2 cellular contexts compared by ENCODE assay signal in the genomic region with DNA sequence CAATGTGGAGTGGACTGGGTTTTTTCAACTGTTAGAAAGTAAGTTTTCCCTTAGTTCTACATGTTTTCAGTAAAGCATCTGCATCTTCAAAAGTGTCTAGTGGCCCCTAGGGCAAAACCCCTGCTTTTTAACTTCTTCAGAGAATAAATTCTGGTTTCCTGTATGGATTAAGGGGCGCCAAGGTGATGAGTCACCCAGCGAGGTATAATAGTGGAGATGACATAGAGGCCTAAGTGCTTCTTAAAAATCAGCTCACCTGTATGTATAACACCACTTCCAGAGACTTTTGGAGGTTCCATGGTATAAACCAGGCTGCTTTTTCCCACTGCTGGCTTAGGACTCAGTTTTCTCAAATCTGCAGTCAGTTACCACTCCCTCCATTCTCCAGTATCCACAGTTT.
TF ChIP-seq lines count a peak whose summit lies in the region.

No MANE protein-coding gene starts in this region.

TF ChIP-seq in HCT116, 20 proteins besides CTCF, POLR2A, EP300 and RAD21:
- TF ChIP-seq FOSL1 (IDR thresholded peaks at IDR 0.05; ENCODE audit: low read depth) (peak; percentile 38; the same call in 1 of the 2 replicates), EZH2 (IDR thresholded peaks at IDR 0.05) (no peak), POLR2AphosphoS5 (IDR thresholded peaks at IDR 0.05; ENCODE audit: low read depth, low read length) (no peak), JUND (IDR thresholded peaks at IDR 0.05) (peak; percentile 36; the same call in 1 of the 2 replicates), ZNF274 (IDR thresholded peaks at IDR 0.05; ENCODE audit: low read depth, low read length) (no peak), SRF (IDR thresholded peaks at IDR 0.05; ENCODE audit: low read depth) (no peak)
- TF ChIP-seq, protein P1, sequence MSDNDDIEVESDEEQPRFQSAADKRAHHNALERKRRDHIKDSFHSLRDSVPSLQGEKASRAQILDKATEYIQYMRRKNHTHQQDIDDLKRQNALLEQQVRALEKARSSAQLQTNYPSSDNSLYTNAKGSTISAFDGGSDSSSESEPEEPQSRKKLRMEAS (IDR thresholded peaks at IDR 0.05), result no peak

TF ChIP-seq in H1, 55 proteins besides CTCF, POLR2A, EP300 and RAD21:
- TF ChIP-seq, protein P2, sequence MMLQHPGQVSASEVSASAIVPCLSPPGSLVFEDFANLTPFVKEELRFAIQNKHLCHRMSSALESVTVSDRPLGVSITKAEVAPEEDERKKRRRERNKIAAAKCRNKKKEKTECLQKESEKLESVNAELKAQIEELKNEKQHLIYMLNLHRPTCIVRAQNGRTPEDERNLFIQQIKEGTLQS (IDR thresholded peaks at IDR 0.05; ENCODE audit: insufficient read depth, low read depth, low read length), result no peak
- 0 out of 2 replicates have a peak, but pooled peaks have one; percentile 41 for TF ChIP-seq JUND (IDR thresholded peaks at IDR 0.05; ENCODE audit: low read length)
- TF ChIP-seq CHD2 (IDR thresholded peaks at IDR 0.05; ENCODE audit: low read length), result no peak
- no peak for TF ChIP-seq POU5F1 (IDR thresholded peaks at IDR 0.05; ENCODE audit: low read depth, low read length)
